8 cellular contexts compared by ENCODE assay signal in genomic region chr15:94230436-94230885, GRCh38. TPM values are rescaled to one million over a fixed set of nuclear protein-coding genes. Genes with fewer than 3 reads are reported as not detected.
DNase-seq lines count a peak whose midpoint lies in the region; TF ChIP-seq lines count a peak whose summit lies in the region.

No MANE protein-coding gene starts in this region.

- H3K27ac ChIP-seq in brain microvascular endothelial cell = peak overlapping the region; percentile 47

- H3K27ac Mint-ChIP-seq in activated naive CD4-positive, alpha-beta T cell treated with anti-CD3 and anti-CD28 coated beads for 36 hours = peak overlapping the region; percentile 84
- peak overlapping the region; percentile 79 for H3K27ac Mint-ChIP-seq in type B pancreatic cell

- peaks cover 41% of the 10 kb centered on the region for H3K4me1 Mint-ChIP-seq in activated naive CD4-positive, alpha-beta T cell treated with anti-CD3 and anti-CD28 coated beads for 36 hours (ENCODE audit: low read depth)
- peaks cover 7% of the 10 kb centered on the region for H3K4me1 Mint-ChIP-seq in type B pancreatic cell (ENCODE audit: unreplicated experiment)

- WGBS in lower leg skin, 2 donors = 11 to 12% methylated on average over 11 of the region's 11 CpGs

- no peaks in the 10 kb centered on the region for H3K9me3 Mint-ChIP-seq in activated naive CD4-positive, alpha-beta T cell treated with anti-CD3 and anti-CD28 coated beads for 36 hours
- no peaks in the 10 kb centered on the region for H3K9me3 Mint-ChIP-seq in type B pancreatic cell

- H3K27me3 Mint-ChIP-seq in activated naive CD4-positive, alpha-beta T cell treated with anti-CD3 and anti-CD28 coated beads for 36 hours (ENCODE audit: low read depth) = peaks cover 4% of the 10 kb centered on the region
- peaks cover 64% of the 10 kb centered on the region for H3K27me3 Mint-ChIP-seq in type B pancreatic cell

- POLR2A ChIA-PET in HEK293T (lab: Yijun Ruan, JAX) = interaction anchor here (1.6 kb wide), 1 partner anchor 9 kb away, joined by 3 read pairs; no protein-coding TSS in a partner anchor

- H3K4me3 ChIP-seq in brain microvascular endothelial cell (ENCODE audit: low read depth, low read length) = peak overlapping the region; percentile 50
- peak overlapping the region; percentile 54 for H3K4me3 ChIP-seq in lower leg skin (ENCODE audit: low read depth, poor library complexity, severe bottlenecking)

- in situ Hi-C loops in brain microvascular endothelial cell (cut with HindIII; ENCODE audit: low pct_ligation_motif_present, low sequenced_read_pairs) = no loop called here

- H3K27me3 ChIP-seq in brain microvascular endothelial cell (replicated peaks) = no peaks in the 10 kb centered on the region

- no peaks in the 10 kb centered on the region for H3K36me3 ChIP-seq in brain microvascular endothelial cell (replicated peaks)

- H3K36me3 Mint-ChIP-seq in activated naive CD4-positive, alpha-beta T cell treated with anti-CD3 and anti-CD28 coated beads for 36 hours (ENCODE audit: low read depth) = no peaks in the 10 kb centered on the region
- H3K36me3 Mint-ChIP-seq in type B pancreatic cell = no peaks in the 10 kb centered on the region

- peak overlapping the region; percentile 87 for H3K4me3 Mint-ChIP-seq in activated naive CD4-positive, alpha-beta T cell treated with anti-CD3 and anti-CD28 coated beads for 36 hours
- H3K4me3 Mint-ChIP-seq in type B pancreatic cell = peak overlapping the region; percentile 89

- TF ChIP-seq CTCF in brain microvascular endothelial cell (IDR thresholded peaks at IDR 0.05; ENCODE audit: low read depth, low read length, missing control alignments) = no peak
- TF ChIP-seq CTCF in lower leg skin (IDR thresholded peaks at IDR 0.05) = no peak
- TF ChIP-seq CTCF in type B pancreatic cell (conservative IDR thresholded peaks at IDR 0.05) = no peak

- no peak for DNase-seq in activated naive CD4-positive, alpha-beta T cell treated with anti-CD3 and anti-CD28 coated beads for 36 hours
- no peak for DNase-seq in activated naive CD4-positive, alpha-beta T cell (lab: John Stamatoyannopoulos, UW)
- no peak for DNase-seq in brain microvascular endothelial cell
- no peak for DNase-seq in lower leg skin (ENCODE audit: low spot score in 2 of 2)
- DNase-seq in type B pancreatic cell (ENCODE audit: extremely low spot score, unreplicated experiment) = no peak
- no peak for DNase-seq in HEK293T (ENCODE audit: extremely low spot score)
- DNase-seq in NCI-H446 treated with DMSO at 0.1 percent for 48 hours (lab: John Stamatoyannopoulos, UW) = no peak
- no peak for DNase-seq in SK-N-DZ (ENCODE audit: low spot score)

- TF ChIP-seq POLR2A in lower leg skin (IDR thresholded peaks at IDR 0.05) = no peak

- intact Hi-C loops in activated naive CD4-positive, alpha-beta T cell treated with anti-CD3 and anti-CD28 coated beads for 36 hours (cut with micrococcal nuclease) = loop anchor here (1.0 to 10.0 kb wide), 5 partner anchors 66 to 1413 kb away; partner anchors contain the start of gene CHD2
- intact Hi-C loops in lower leg skin (cut with DNase I; ENCODE audit: low total_unique reads) = no loop called here

- CTCF ChIA-PET in activated naive CD4-positive, alpha-beta T cell treated with anti-CD3 and anti-CD28 coated beads for 36 hours (lab: Charles Lee) = interaction anchor here (0.9 to 4.3 kb wide), 8 partner anchors 11 to 94 kb away, joined by 3 to 32 read pairs (median 4); no protein-coding TSS in a partner anchor
- CTCF ChIA-PET in HEK293T (lab: Yijun Ruan, JAX) = interaction anchor here (0.5 to 0.7 kb wide), 2 partner anchors 39 to 51 kb away, joined by 3 read pairs; no protein-coding TSS in a partner anchor

TF ChIP-seq in HEK293T, 16 proteins besides CTCF, POLR2A, EP300 and RAD21:
- no peak for TF ChIP-seq NFRKB (IDR thresholded peaks at IDR 0.05)
- no peak for TF ChIP-seq SUZ12 (IDR thresholded peaks at IDR 0.05)
- no peak for TF ChIP-seq HDGF (IDR thresholded peaks at IDR 0.05; ENCODE audit: borderline replicate concordance)
- no peak for TF ChIP-seq FOXK2 (IDR thresholded peaks at IDR 0.05)
TF ChIP-seq in HEK293T: peak in this region for 0.

RNA-seq across cellular contexts. Expression of gene MCTP2, which starts 0.9 kb away (rescaled TPM):
- 10 to 100 TPM; 33.7 to 35.1 TPM for total RNA-seq in activated naive CD4-positive, alpha-beta T cell treated with anti-CD3 and anti-CD28 coated beads for 36 hours
- 10 to 100 TPM; 18.9 to 24.1 (median 20.4) TPM for total RNA-seq in lower leg skin
- 4.8 and 10.5 TPM in 2 replicates for total RNA-seq in type B pancreatic cell (ENCODE audit: low replicate concordance)
- polyA plus RNA-seq in SK-N-DZ (2014; cell fraction: cytosol; rRNA removed) = 0.01 TPM in 1 of 2 replicates, not detected in the other
- polyA plus RNA-seq in SK-N-DZ (2014; cell fraction: nucleus; rRNA removed) = 0.21 TPM in 1 of 2 replicates, not detected in the other
